In the genomic region with DNA sequence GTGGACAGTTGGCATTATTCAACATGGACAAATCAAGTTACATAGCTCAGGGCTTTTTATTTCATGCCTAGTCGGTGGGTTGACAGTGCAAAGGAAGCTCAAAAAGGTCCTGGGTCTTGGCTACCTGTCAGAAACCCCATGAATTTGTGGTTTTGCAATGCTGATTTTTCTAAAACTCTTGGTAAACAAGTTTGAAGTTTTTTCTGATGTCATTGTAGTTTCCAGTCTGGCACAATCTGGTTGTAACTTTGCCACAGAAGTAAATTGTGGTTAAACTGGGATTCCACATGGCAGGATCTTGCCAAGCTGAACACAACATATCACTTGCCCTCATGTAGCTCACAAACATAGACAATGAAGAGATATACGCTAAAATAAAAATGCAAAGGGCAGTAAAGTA, we compare ENCODE assay signal across 17 cellular contexts.
"Had no signal": no experiment of that assay in that cellular context is flagged by ENCODE, and none has a peak within 500 bp of the region (broad histone marks: within the 10 kb centered on the region; RNA-seq: fewer than 3 reads in every experiment).

No MANE protein-coding gene starts in this region.

- H3K27me3 ChIP-seq: suprapubic skin, upper lobe of left lung had no signal

- H3K4me3 ChIP-seq: coronary artery, prostate gland, suprapubic skin, upper lobe of left lung had no signal

- H3K36me3 ChIP-seq: prostate gland, suprapubic skin, upper lobe of left lung had no signal

- H3K27ac ChIP-seq: coronary artery, prostate gland, suprapubic skin, upper lobe of left lung had no signal

- H3K9me3 ChIP-seq: prostate gland, suprapubic skin, upper lobe of left lung had no signal

- H3K4me1 ChIP-seq: prostate gland, suprapubic skin, upper lobe of left lung had no signal

- DNase-seq: activated naive CD4-positive, alpha-beta T cell treated with anti-CD3 and anti-CD28 coated beads, Interleukin-2, amount 50 U/mL, for 16 hours; amniotic stem cell; caudate nucleus; effector CD8-positive, alpha-beta T cell; foreskin fibroblast; left colon; nucleus accumbens; stimulated activated CD4-positive, alpha-beta T cell treated with anti-CD3 and anti-CD28 coated beads, Interleukin-4, amount 100 ng/mL, for 1 hour; stimulated activated CD8-positive, alpha-beta memory T cell treated with anti-CD3 and anti-CD28 coated beads, Interleukin-4, amount 100 ng/mL, for 48 hours; stimulated activated naive CD8-positive, alpha-beta T cell treated with anti-CD3 and anti-CD28 coated beads, Interleukin-15, Interleukin-2, amounts not matched to agents 100 U/mL and 50 U/mL, for 24 hours; SW 1271; upper lobe of left lung had no signal

- ATAC-seq: activated CD4-positive, CD25-positive, alpha-beta regulatory T cell treated with anti-CD3 and anti-CD28 coated beads, Interleukin-2, amount 50 U/mL, for 24 hours; left colon; natural killer cell treated with Interleukin-12 subunit alpha and Interleukin-12 subunit beta and Interleukin-15 and Interleukin-18, amount 100 ng/mL, for 72 hours; stimulated activated naive CD8-positive, alpha-beta T cell treated with anti-CD3 and anti-CD28 coated beads, Interleukin-15, Interleukin-2, amounts not matched to agents 100 U/mL and 50 U/mL, for 24 hours had no signal
